ENCODE assay signal across 7 cellular contexts in genomic region chr12:71439613-71440392, GRCh38. TPM values are rescaled to one million over a fixed set of nuclear protein-coding genes. Genes with fewer than 3 reads are reported as not detected.
DNase-seq lines count a peak whose midpoint lies in the region; ATAC-seq and TF ChIP-seq lines count a peak whose summit lies in the region.

A gene with protein sequence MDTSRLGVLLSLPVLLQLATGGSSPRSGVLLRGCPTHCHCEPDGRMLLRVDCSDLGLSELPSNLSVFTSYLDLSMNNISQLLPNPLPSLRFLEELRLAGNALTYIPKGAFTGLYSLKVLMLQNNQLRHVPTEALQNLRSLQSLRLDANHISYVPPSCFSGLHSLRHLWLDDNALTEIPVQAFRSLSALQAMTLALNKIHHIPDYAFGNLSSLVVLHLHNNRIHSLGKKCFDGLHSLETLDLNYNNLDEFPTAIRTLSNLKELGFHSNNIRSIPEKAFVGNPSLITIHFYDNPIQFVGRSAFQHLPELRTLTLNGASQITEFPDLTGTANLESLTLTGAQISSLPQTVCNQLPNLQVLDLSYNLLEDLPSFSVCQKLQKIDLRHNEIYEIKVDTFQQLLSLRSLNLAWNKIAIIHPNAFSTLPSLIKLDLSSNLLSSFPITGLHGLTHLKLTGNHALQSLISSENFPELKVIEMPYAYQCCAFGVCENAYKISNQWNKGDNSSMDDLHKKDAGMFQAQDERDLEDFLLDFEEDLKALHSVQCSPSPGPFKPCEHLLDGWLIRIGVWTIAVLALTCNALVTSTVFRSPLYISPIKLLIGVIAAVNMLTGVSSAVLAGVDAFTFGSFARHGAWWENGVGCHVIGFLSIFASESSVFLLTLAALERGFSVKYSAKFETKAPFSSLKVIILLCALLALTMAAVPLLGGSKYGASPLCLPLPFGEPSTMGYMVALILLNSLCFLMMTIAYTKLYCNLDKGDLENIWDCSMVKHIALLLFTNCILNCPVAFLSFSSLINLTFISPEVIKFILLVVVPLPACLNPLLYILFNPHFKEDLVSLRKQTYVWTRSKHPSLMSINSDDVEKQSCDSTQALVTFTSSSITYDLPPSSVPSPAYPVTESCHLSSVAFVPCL (plus strand): TSS chr12:71439798. CDS start chr12:71440081, 283 bp downstream.

- TF ChIP-seq CTCF in GM13977 (IDR thresholded peaks at IDR 0.05; ENCODE audit: extremely low read depth, insufficient read depth, missing control alignments) (no peak), fibroblast of pulmonary artery (IDR thresholded peaks at IDR 0.05; ENCODE audit: low read length, missing control alignments) (no peak)

- H3K4me1 Mint-ChIP-seq in activated CD4-positive, alpha-beta memory T cell treated with anti-CD3 and anti-CD28 coated beads for 36 hours (ENCODE audit: low read depth): peaks cover 17% of the 10 kb centered on the region
- peaks cover 16 to 32% (median 24%) of the 10 kb centered on the region in 4 donors for H3K4me1 Mint-ChIP-seq in naive thymus-derived CD8-positive, alpha-beta T cell

- CTCF ChIA-PET in activated CD4-positive, alpha-beta memory T cell treated with anti-CD3 and anti-CD28 coated beads for 36 hours (lab: Charles Lee): interaction anchor here (2.2 kb wide), 1 partner anchor 25 kb away, joined by 5 read pairs; no protein-coding TSS in a partner anchor

- no peak within 1 kb of the TSS for H3K27ac Mint-ChIP-seq in activated CD4-positive, alpha-beta memory T cell treated with anti-CD3 and anti-CD28 coated beads for 36 hours
- H3K27ac Mint-ChIP-seq in naive thymus-derived CD8-positive, alpha-beta T cell: peak within 1 kb of the TSS in 3 of 10 donors; percentile 9 to 50 (median 10)

- peaks cover 57% of the 10 kb centered on the region for H3K27me3 Mint-ChIP-seq in activated CD4-positive, alpha-beta memory T cell treated with anti-CD3 and anti-CD28 coated beads for 36 hours
- peaks cover 33 to 62% (median 54%) of the 10 kb centered on the region in 5 donors for H3K27me3 Mint-ChIP-seq in naive thymus-derived CD8-positive, alpha-beta T cell

- no peak within 1 kb of the TSS for H3K27ac ChIP-seq in HUES64 (ENCODE audit: low read depth, low read length)

- H3K4me3 Mint-ChIP-seq in activated CD4-positive, alpha-beta memory T cell treated with anti-CD3 and anti-CD28 coated beads for 36 hours: peak within 1 kb of the TSS; percentile 55
- H3K4me3 Mint-ChIP-seq in naive thymus-derived CD8-positive, alpha-beta T cell: peak within 1 kb of the TSS; percentile 68 to 93 (median 85)

- H3K4me3 ChIP-seq in HUES64 (ENCODE audit: low read length) (peak within 1 kb of the TSS; percentile 63), fibroblast of pulmonary artery (replicated peaks; ENCODE audit: low read depth, low read length) (peak within 1 kb of the TSS; percentile 37)

- in situ Hi-C loops in GM13977 (cut with MboI; ENCODE audit: low pct_unique_long_range_greater_than_20kb, low sequenced_read_pairs, unreplicated experiment): no loop called here

- intact Hi-C loops in activated CD4-positive, alpha-beta memory T cell treated with anti-CD3 and anti-CD28 coated beads for 36 hours (cut with micrococcal nuclease): no loop called here

- peaks cover 14% of the 10 kb centered on the region for H3K9me3 ChIP-seq in HUES64 (ENCODE audit: insufficient read depth, low read depth, low read length)

- POLR2A ChIA-PET in activated CD4-positive, alpha-beta memory T cell treated with anti-CD3 and anti-CD28 coated beads for 36 hours (lab: Charles Lee): no interaction called here
- POLR2A ChIA-PET in naive thymus-derived CD8-positive, alpha-beta T cell (lab: Charles Lee): no interaction called here

- DNase-seq in GM13977 (ENCODE audit: low spot score) (peak; percentile 21), fibroblast of pulmonary artery (ENCODE audit: low read depth) (peak; percentile 19), SW 1271 (lab: John Stamatoyannopoulos, UW) (no peak)
- DNase-seq in activated CD4-positive, alpha-beta memory T cell treated with anti-CD3 and anti-CD28 coated beads for 36 hours: peak; percentile 43
- peak in 2 of 10 donors; percentile 5 to 20 for DNase-seq in naive thymus-derived CD8-positive, alpha-beta T cell

- H3K4me1 ChIP-seq in HUES64 (ENCODE audit: insufficient read depth, low read length): peaks cover 14% of the 10 kb centered on the region

- WGBS in HUES64: under 1% methylated on average over 71 of the region's 71 CpGs

- ATAC-seq in naive thymus-derived CD8-positive, alpha-beta T cell: peak; percentile 67 to 72
- no peak for ATAC-seq in HG03108 (IDR thresholded peaks at IDR 0.05; ENCODE audit: unreplicated experiment)

- H3K27me3 ChIP-seq in HUES64 (ENCODE audit: insufficient read depth, low read length): peaks cover 78% of the 10 kb centered on the region

- no peak within 1 kb of the TSS; the same call in 1 of the 2 replicates for H3K9ac ChIP-seq in HUES64 (ENCODE audit: low read depth, low read length)

- peaks cover 2% of the 10 kb centered on the region for H3K36me3 Mint-ChIP-seq in activated CD4-positive, alpha-beta memory T cell treated with anti-CD3 and anti-CD28 coated beads for 36 hours
- peaks cover 0 to 28% (median 1%) of the 10 kb centered on the region in 3 donors for H3K36me3 Mint-ChIP-seq in naive thymus-derived CD8-positive, alpha-beta T cell

- H3K9me3 Mint-ChIP-seq in activated CD4-positive, alpha-beta memory T cell treated with anti-CD3 and anti-CD28 coated beads for 36 hours: peaks cover 24% of the 10 kb centered on the region
- H3K9me3 Mint-ChIP-seq in naive thymus-derived CD8-positive, alpha-beta T cell: peaks cover 7 to 30% (median 21%) of the 10 kb centered on the region in 9 donors

- no peaks in the 10 kb centered on the region for H3K36me3 ChIP-seq in HUES64 (ENCODE audit: insufficient read depth, low read length)

RNA-seq across cellular contexts. Expression of the gene that starts here (rescaled TPM):
- polyA plus RNA-seq in HUES64 (2013, experiment 1 of 2): 2.6 TPM
- 2.7 TPM for polyA plus RNA-seq in HUES64 (2013, experiment 2 of 2)
- not detected for total RNA-seq in activated CD4-positive, alpha-beta memory T cell treated with anti-CD3 and anti-CD28 coated beads for 36 hours
- not detected for total RNA-seq in naive thymus-derived CD8-positive, alpha-beta T cell
- not detected for polyA plus RNA-seq in naive thymus-derived CD8-positive, alpha-beta T cell

Comparison
In these comparisons a context has a peak if more than half of its experiments do, and no peak if none do; other contexts are left out.
1. Peak in DNase-seq in activated CD4-positive, alpha-beta memory T cell treated with anti-CD3 and anti-CD28 coated beads for 36 hours; RNA of the gene not detected or under 1 TPM.
2. Peak in ATAC-seq in naive thymus-derived CD8-positive, alpha-beta T cell; RNA of the gene not detected or under 1 TPM.
3. DNase-seq: peak in GM13977 (single experiment) and fibroblast of pulmonary artery (single experiment); none in SW 1271 (0 of 2).